Comparison of ENCODE assay signal across 4 cellular contexts in genomic region chr10:86952697-86953096, GRCh38. TPM values are rescaled to one million over a fixed set of nuclear protein-coding genes. Genes with fewer than 3 reads are reported as not detected.
"Had no signal": no experiment of that assay in that cellular context is flagged by ENCODE, and none has a peak within 500 bp of the region (broad histone marks: within the 10 kb centered on the region; RNA-seq: fewer than 3 reads in every experiment).

No MANE protein-coding gene starts in this region.

RNA-seq across cellular contexts. Expression of gene MMRN2, which starts 4.7 kb away (rescaled TPM):
- polyA plus RNA-seq: IgD-negative memory B cell had no signal

RNA-seq across cellular contexts. Expression of gene SNCG, which starts 5.7 kb away (rescaled TPM):
- total RNA-seq: SK-MEL-5 had no signal
- polyA plus RNA-seq: IgD-negative memory B cell had no signal

RNA-seq across cellular contexts. Expression of gene ADIRF, which starts 15.6 kb away (rescaled TPM):
- total RNA-seq: NCI-H460, SK-MEL-5 had no signal
- polyA plus RNA-seq: IgD-negative memory B cell, SK-N-SH had no signal
